ENCODE assay signal across 1 cellular context in the genomic region with DNA sequence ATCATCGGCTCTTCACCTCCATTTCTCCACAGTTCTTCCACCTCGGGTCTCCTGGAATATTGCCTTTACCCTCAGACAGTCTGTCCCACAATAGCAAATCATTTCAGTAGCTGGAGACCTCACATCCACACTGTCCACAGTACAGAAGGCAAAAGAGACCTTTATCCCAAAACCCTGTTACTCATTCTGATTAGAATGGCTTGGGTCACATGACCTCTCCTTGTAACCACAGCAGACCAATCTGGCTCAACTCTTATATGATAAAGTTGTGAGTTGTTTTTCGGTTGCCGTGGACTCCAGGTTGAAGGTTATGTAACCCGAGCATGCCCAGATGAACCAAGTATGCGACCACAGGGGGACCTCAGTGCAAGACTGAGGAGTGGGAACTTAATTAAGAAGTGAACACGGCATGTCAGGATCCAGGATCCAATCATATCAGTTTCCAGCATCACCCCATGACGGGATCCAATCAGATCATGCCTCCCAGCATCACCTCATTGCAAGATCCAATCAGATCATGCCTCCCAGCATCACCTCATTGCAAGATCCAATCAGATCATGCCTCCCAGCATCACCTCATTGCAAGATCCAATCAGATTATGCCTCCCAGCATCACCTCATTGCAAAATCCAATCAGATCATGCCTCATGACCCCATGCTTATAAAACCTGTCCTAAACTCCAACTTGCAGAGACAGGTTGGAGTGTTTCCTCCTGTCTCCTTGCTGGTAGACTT.
TF ChIP-seq lines count a peak whose summit lies in the region.

No MANE protein-coding gene starts in this region.

TF ChIP-seq in K562, 482 proteins besides CTCF, POLR2A, EP300 and RAD21 (continues in another document):
- TF ChIP-seq COPS2 (conservative IDR thresholded peaks at IDR 0.05) (peak; percentile 94), PRDM10 (IDR thresholded peaks at IDR 0.05; ENCODE audit: partially characterized antibody) (peak; percentile 34), ZNF408 (CRISPR knock-in tag; IDR thresholded peaks at IDR 0.05; ENCODE audit: low read depth) (no peak), PPARD (CRISPR knock-in tag; IDR thresholded peaks at IDR 0.05) (no peak), DPF2 (IDR thresholded peaks at IDR 0.05) (no peak), TEAD1 (CRISPR knock-in tag; IDR thresholded peaks at IDR 0.05) (0 out of 4 replicates have a peak, but pooled peaks of 1 of the 2 experiments have one; percentile 20), ZBTB40 (IDR thresholded peaks at IDR 0.05) (no peak), ZBTB40 (CRISPR knock-in tag; IDR thresholded peaks at IDR 0.05) (no peak), RBM25 (IDR thresholded peaks at IDR 0.05; ENCODE audit: low read depth, low read length, severe bottlenecking) (no peak), RBM39 (optimal IDR thresholded peaks at IDR 0.05; ENCODE audit: low read depth, low read length) (no peak), CTCFL (IDR thresholded peaks at IDR 0.05; ENCODE audit: borderline replicate concordance, insufficient read depth, low read depth, low read length, poor library complexity, severe bottlenecking) (no peak), ZNF175 (CRISPR knock-in tag; IDR thresholded peaks at IDR 0.05; ENCODE audit: low read depth) (no peak; the same call in none of the 2 replicates), ZNF79 (CRISPR knock-in tag; IDR thresholded peaks at IDR 0.05; ENCODE audit: low read depth) (0 out of 2 replicates have a peak, but pooled peaks have one; percentile 10), HES1 (IDR thresholded peaks at IDR 0.05; ENCODE audit: low read depth) (no peak), SIN3B (IDR thresholded peaks at IDR 0.05; ENCODE audit: low read depth) (no peak), ARNT (IDR thresholded peaks at IDR 0.05) (peak in 1 of 2 experiments; percentile 93; a peak in 1 of 4 replicates), HMG20B (CRISPR knock-in tag; IDR thresholded peaks at IDR 0.05) (no peak), POLR2B (IDR thresholded peaks at IDR 0.05; ENCODE audit: low read depth, partially characterized antibody) (no peak), DMBX1 (CRISPR knock-in tag; IDR thresholded peaks at IDR 0.05; ENCODE audit: borderline replicate concordance) (peak; percentile 34; the same call in 1 of the 2 replicates), TRIM24 (IDR thresholded peaks at IDR 0.05) (peak in 1 of 2 experiments; percentile 43; a peak in 3 of 4 replicates), SMAD4 (CRISPR knock-in tag; conservative IDR thresholded peaks at IDR 0.05) (no peak; the same call in 1 of the 2 replicates), STAT5B (CRISPR knock-in tag; IDR thresholded peaks at IDR 0.05) (no peak), BCOR (IDR thresholded peaks at IDR 0.05) (no peak), ETV1 (tag; conservative IDR thresholded peaks at IDR 0.05; ENCODE audit: low read depth) (no peak), NFYB (IDR thresholded peaks at IDR 0.05; ENCODE audit: extremely low read depth, insufficient read length) (peak; percentile 36), CHD1 (IDR thresholded peaks at IDR 0.05; ENCODE audit: low read length) (no peak), ZNF354B (CRISPR knock-in tag; IDR thresholded peaks at IDR 0.05) (0 out of 2 replicates have a peak, but pooled peaks have one; percentile 3), EZH2 (IDR thresholded peaks at IDR 0.05; ENCODE audit: borderline replicate concordance, low read depth, low read length) (no peak), MLLT1 (IDR thresholded peaks at IDR 0.05) (no peak), FOXA3 (CRISPR knock-in tag; conservative IDR thresholded peaks at IDR 0.05 in 1 of 2, IDR thresholded peaks at IDR 0.05 in 1 of 2) (no peak)
- TF ChIP-seq, protein P1, sequence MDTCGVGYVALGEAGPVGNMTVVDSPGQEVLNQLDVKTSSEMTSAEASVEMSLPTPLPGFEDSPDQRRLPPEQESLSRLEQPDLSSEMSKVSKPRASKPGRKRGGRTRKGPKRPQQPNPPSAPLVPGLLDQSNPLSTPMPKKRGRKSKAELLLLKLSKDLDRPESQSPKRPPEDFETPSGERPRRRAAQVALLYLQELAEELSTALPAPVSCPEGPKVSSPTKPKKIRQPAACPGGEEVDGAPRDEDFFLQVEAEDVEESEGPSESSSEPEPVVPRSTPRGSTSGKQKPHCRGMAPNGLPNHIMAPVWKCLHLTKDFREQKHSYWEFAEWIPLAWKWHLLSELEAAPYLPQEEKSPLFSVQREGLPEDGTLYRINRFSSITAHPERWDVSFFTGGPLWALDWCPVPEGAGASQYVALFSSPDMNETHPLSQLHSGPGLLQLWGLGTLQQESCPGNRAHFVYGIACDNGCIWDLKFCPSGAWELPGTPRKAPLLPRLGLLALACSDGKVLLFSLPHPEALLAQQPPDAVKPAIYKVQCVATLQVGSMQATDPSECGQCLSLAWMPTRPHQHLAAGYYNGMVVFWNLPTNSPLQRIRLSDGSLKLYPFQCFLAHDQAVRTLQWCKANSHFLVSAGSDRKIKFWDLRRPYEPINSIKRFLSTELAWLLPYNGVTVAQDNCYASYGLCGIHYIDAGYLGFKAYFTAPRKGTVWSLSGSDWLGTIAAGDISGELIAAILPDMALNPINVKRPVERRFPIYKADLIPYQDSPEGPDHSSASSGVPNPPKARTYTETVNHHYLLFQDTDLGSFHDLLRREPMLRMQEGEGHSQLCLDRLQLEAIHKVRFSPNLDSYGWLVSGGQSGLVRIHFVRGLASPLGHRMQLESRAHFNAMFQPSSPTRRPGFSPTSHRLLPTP (IDR thresholded peaks at IDR 0.05; ENCODE audit: borderline replicate concordance, extremely low read depth, insufficient read length): no peak
